Comparison of ENCODE assay signal across 38 cellular contexts in the genomic region with DNA sequence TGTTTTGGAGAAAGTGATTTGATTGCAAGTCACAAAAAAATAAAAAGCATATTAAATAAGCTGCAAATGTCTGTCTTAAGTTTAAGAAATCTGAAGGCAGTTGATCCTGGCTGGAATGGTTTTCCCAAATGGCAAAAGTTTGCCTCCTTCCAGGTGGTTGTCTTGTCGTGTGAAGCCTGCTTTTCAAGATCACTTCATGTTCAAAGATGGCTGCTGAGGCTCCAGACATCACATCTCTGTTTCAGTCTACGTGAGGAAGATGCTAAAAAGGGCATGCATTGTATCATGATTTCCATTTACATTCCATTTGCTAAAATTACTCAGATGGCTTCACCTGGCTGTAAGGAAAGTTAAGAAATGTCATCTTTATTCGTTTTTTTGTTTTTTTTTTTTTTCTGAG. TPM values are rescaled to one million over a fixed set of nuclear protein-coding genes. Genes with fewer than 3 reads are reported as not detected.
"Had no signal": no experiment of that assay in that cellular context is flagged by ENCODE, and none has a peak within 500 bp of the region (broad histone marks: within the 10 kb centered on the region; RNA-seq: fewer than 3 reads in every experiment).

No MANE protein-coding gene starts in this region.

- H3K9me3 Mint-ChIP-seq: activated CD4-positive, alpha-beta memory T cell treated with anti-CD3 and anti-CD28 coated beads, Interleukin-2, amount 10 ng/mL, durations not matched to agents 7 days and 5 days; activated CD4-positive, alpha-beta T cell treated with anti-CD3 and anti-CD28 coated beads, Interleukin-2, amount 10 ng/mL, durations not matched to agents 7 days and 5 days; activated naive CD4-positive, alpha-beta T cell treated with anti-CD3 and anti-CD28 coated beads, Interleukin-2, amount 10 ng/mL, durations not matched to agents 7 days and 5 days; activated naive CD4-positive, alpha-beta T cell treated with anti-CD3 and anti-CD28 coated beads, Interleukin-2, amount 50 U/mL, for 24 hours; activated naive CD8-positive, alpha-beta T cell treated with anti-CD3 and anti-CD28 coated beads, Interleukin-2, amount 10 ng/mL, durations not matched to agents 7 days and 5 days; activated naive CD8-positive, alpha-beta T cell treated with anti-CD3 and anti-CD28 coated beads, Interleukin-2, amount 50 U/mL, for 24 hours; activated T-cell treated with anti-CD3 and anti-CD28 coated beads, Interleukin-2, amount 50 U/mL, for 24 hours; activated T-helper 2 cell treated with anti-CD3 and anti-CD28 coated beads, Interferon-gamma antibody, Interleukin-2, Interleukin-4, amounts not matched to agents 10 μg/mL and 5 μg/mL and 100 μg/mL, durations not matched to agents 14 hours and 24 hours and 36 hours; brain; central memory CD8-positive, alpha-beta T cell; T-helper 1 cell treated with Interleukin-12 subunit alpha and Interleukin-12 subunit beta and Interleukin-4 antibody, amounts not matched to agents 30 μg/mL and 1 μg/mL, for 36 hours; T-helper 2 cell treated with Interferon-gamma antibody and Interleukin-4, amounts not matched to agents 5 μg/mL and 100 μg/mL, for 36 hours had no signal

- H3K27ac ChIP-seq: ascending aorta, cardiac muscle cell, VCaP had no signal

- H3K27me3 Mint-ChIP-seq: activated CD4-positive, alpha-beta memory T cell treated with anti-CD3 and anti-CD28 coated beads, Interleukin-2, amount 10 ng/mL, durations not matched to agents 7 days and 5 days; activated CD4-positive, alpha-beta T cell treated with anti-CD3 and anti-CD28 coated beads, Interleukin-2, amount 10 ng/mL, durations not matched to agents 7 days and 5 days; activated naive CD4-positive, alpha-beta T cell treated with anti-CD3 and anti-CD28 coated beads, Interleukin-2, amount 10 ng/mL, durations not matched to agents 7 days and 5 days; activated naive CD8-positive, alpha-beta T cell treated with anti-CD3 and anti-CD28 coated beads, Interleukin-2, amount 10 ng/mL, durations not matched to agents 7 days and 5 days; brain had no signal

- H3K4me3 Mint-ChIP-seq: activated CD4-positive, alpha-beta memory T cell treated with anti-CD3 and anti-CD28 coated beads, Interleukin-2, amount 10 ng/mL, durations not matched to agents 7 days and 5 days; activated CD4-positive, alpha-beta T cell treated with anti-CD3 and anti-CD28 coated beads for 36 hours; activated CD4-positive, alpha-beta T cell treated with anti-CD3 and anti-CD28 coated beads, Interleukin-2, amount 10 ng/mL, durations not matched to agents 7 days and 5 days; activated CD8-positive, alpha-beta memory T cell treated with anti-CD3 and anti-CD28 coated beads, Interleukin-2, amount 10 ng/mL, durations not matched to agents 7 days and 5 days; activated CD8-positive, alpha-beta T cell treated with anti-CD3 and anti-CD28 coated beads, Interleukin-2, amount 10 ng/mL, durations not matched to agents 7 days and 5 days; activated naive CD4-positive, alpha-beta T cell treated with anti-CD3 and anti-CD28 coated beads, Interleukin-2, amount 10 ng/mL, durations not matched to agents 7 days and 5 days; activated naive CD4-positive, alpha-beta T cell treated with anti-CD3 and anti-CD28 coated beads, Interleukin-2, amount 50 U/mL, for 24 hours; activated naive CD8-positive, alpha-beta T cell; activated naive CD8-positive, alpha-beta T cell treated with anti-CD3 and anti-CD28 coated beads, Interleukin-2, amount 10 ng/mL, durations not matched to agents 7 days and 5 days; activated naive CD8-positive, alpha-beta T cell treated with anti-CD3 and anti-CD28 coated beads, Interleukin-2, amount 50 U/mL, for 24 hours; activated T-cell treated with anti-CD3 and anti-CD28 coated beads, Interleukin-2, amount 50 U/mL, for 24 hours; brain; central memory CD8-positive, alpha-beta T cell; T-helper 1 cell treated with Interleukin-12 subunit alpha and Interleukin-12 subunit beta and Interleukin-4 antibody, amounts not matched to agents 30 μg/mL and 1 μg/mL, for 36 hours; T-helper 2 cell treated with Interferon-gamma antibody and Interleukin-4, amounts not matched to agents 5 μg/mL and 100 μg/mL, for 36 hours had no signal

- H3K4me3 ChIP-seq: ascending aorta, cardiac muscle cell had no signal

- H3K4me1 Mint-ChIP-seq: activated CD4-positive, alpha-beta memory T cell treated with anti-CD3 and anti-CD28 coated beads, Interleukin-2, amount 10 ng/mL, durations not matched to agents 7 days and 5 days; activated CD4-positive, alpha-beta T cell treated with anti-CD3 and anti-CD28 coated beads for 36 hours; activated CD4-positive, alpha-beta T cell treated with anti-CD3 and anti-CD28 coated beads, Interleukin-2, amount 10 ng/mL, durations not matched to agents 7 days and 5 days; activated CD8-positive, alpha-beta memory T cell treated with anti-CD3 and anti-CD28 coated beads, Interleukin-2, amount 10 ng/mL, durations not matched to agents 7 days and 5 days; activated naive CD4-positive, alpha-beta T cell treated with anti-CD3 and anti-CD28 coated beads, Interleukin-2, amount 10 ng/mL, durations not matched to agents 7 days and 5 days; activated naive CD4-positive, alpha-beta T cell treated with anti-CD3 and anti-CD28 coated beads, Interleukin-2, amount 50 U/mL, for 24 hours; activated naive CD8-positive, alpha-beta T cell treated with anti-CD3 and anti-CD28 coated beads, Interleukin-2, amount 10 ng/mL, durations not matched to agents 7 days and 5 days; activated naive CD8-positive, alpha-beta T cell treated with anti-CD3 and anti-CD28 coated beads, Interleukin-2, amount 50 U/mL, for 24 hours; brain; central memory CD8-positive, alpha-beta T cell had no signal

- H3K27me3 ChIP-seq: ascending aorta, cardiac muscle cell had no signal

- FAIRE-seq: bronchial epithelial cell, TTC549 had no signal

- H3K4me1 ChIP-seq: ascending aorta had no signal

- H3K9me3 ChIP-seq: ascending aorta had no signal

- ATAC-seq: activated CD4-positive, alpha-beta T cell treated with anti-CD3 and anti-CD28 coated beads for 36 hours; activated CD4-positive, CD25-positive, alpha-beta regulatory T cell treated with anti-CD3 and anti-CD28 coated beads, Interleukin-2, amount 50 U/mL, for 24 hours; activated CD8-positive, alpha-beta memory T cell treated with anti-CD3 and anti-CD28 coated beads, Interleukin-2, amount 10 ng/mL, durations not matched to agents 7 days and 5 days; activated CD8-positive, alpha-beta T cell treated with anti-CD3 and anti-CD28 coated beads, Interleukin-2, amount 10 ng/mL, durations not matched to agents 7 days and 5 days; activated naive CD8-positive, alpha-beta T cell treated with anti-CD3 and anti-CD28 coated beads, Interleukin-2, amount 50 U/mL, for 24 hours had no signal

- DNase-seq: activated CD4-positive, alpha-beta memory T cell treated with anti-CD3 and anti-CD28 coated beads, Interleukin-2, amount 10 ng/mL, durations not matched to agents 7 days and 5 days; activated CD4-positive, alpha-beta T cell treated with anti-CD3 and anti-CD28 coated beads for 1 hour; activated CD4-positive, alpha-beta T cell treated with anti-CD3 and anti-CD28 coated beads for 36 hours; activated CD4-positive, alpha-beta T cell treated with anti-CD3 and anti-CD28 coated beads for 48 hours; activated CD4-positive, alpha-beta T cell treated with anti-CD3 and anti-CD28 coated beads, Interleukin-2, amount 10 ng/mL, durations not matched to agents 7 days and 5 days; activated CD4-positive, alpha-beta T cell treated with anti-CD3 and anti-CD28 coated beads, Interleukin-2, amount 50 U/mL, for 48 hours; activated CD4-positive, CD25-positive, alpha-beta regulatory T cell; activated CD8-positive, alpha-beta memory T cell treated with anti-CD3 and anti-CD28 coated beads for 24 hours; activated CD8-positive, alpha-beta memory T cell treated with anti-CD3 and anti-CD28 coated beads, Interleukin-2, amount 10 ng/mL, durations not matched to agents 7 days and 5 days; activated CD8-positive, alpha-beta memory T cell treated with anti-CD3 and anti-CD28 coated beads, Interleukin-2, amount 50 U/mL, for 48 hours; activated CD8-positive, alpha-beta T cell treated with anti-CD3 and anti-CD28 coated beads, Interleukin-2, amount 10 ng/mL, durations not matched to agents 7 days and 5 days; activated effector memory CD4-positive, alpha-beta T cell treated with Interleukin-2 at 50 U/mL for 16 hours; activated gamma-delta T cell; activated naive CD4-positive, alpha-beta T cell treated with anti-CD3 and anti-CD28 coated beads, Interleukin-2, amount 10 ng/mL, durations not matched to agents 7 days and 5 days; activated naive CD4-positive, alpha-beta T cell treated with Interleukin-2 at 50 U/mL for 16 hours; activated naive CD8-positive, alpha-beta T cell treated with anti-CD3 and anti-CD28 coated beads, Interleukin-2, amount 10 ng/mL, durations not matched to agents 7 days and 5 days; activated naive CD8-positive, alpha-beta T cell treated with anti-CD3 and anti-CD28 coated beads, Interleukin-2, amount 50 U/mL, for 24 hours; activated T-cell treated with anti-CD3 and anti-CD28 coated beads, Interleukin-2, amount 50 U/mL, for 24 hours; activated T-cell treated with anti-CD3 and anti-CD28 coated beads, Interleukin-2, amount 50 U/mL, for 48 hours; amygdala; anterior cingulate cortex; caudate nucleus; T-helper 1 cell; T-helper 2 cell; T-helper 9 cell had no signal

- H3K27ac Mint-ChIP-seq: activated CD4-positive, alpha-beta memory T cell treated with anti-CD3 and anti-CD28 coated beads, Interleukin-2, amount 10 ng/mL, durations not matched to agents 7 days and 5 days; activated CD4-positive, alpha-beta T cell treated with anti-CD3 and anti-CD28 coated beads for 36 hours; activated CD4-positive, alpha-beta T cell treated with anti-CD3 and anti-CD28 coated beads, Interleukin-2, amount 10 ng/mL, durations not matched to agents 7 days and 5 days; activated CD8-positive, alpha-beta memory T cell treated with anti-CD3 and anti-CD28 coated beads, Interleukin-2, amount 10 ng/mL, durations not matched to agents 7 days and 5 days; activated CD8-positive, alpha-beta T cell treated with anti-CD3 and anti-CD28 coated beads, Interleukin-2, amount 10 ng/mL, durations not matched to agents 7 days and 5 days; activated naive CD4-positive, alpha-beta T cell treated with anti-CD3 and anti-CD28 coated beads, Interleukin-2, amount 10 ng/mL, durations not matched to agents 7 days and 5 days; activated naive CD4-positive, alpha-beta T cell treated with anti-CD3 and anti-CD28 coated beads, Interleukin-2, amount 50 U/mL, for 24 hours; activated naive CD8-positive, alpha-beta T cell; activated naive CD8-positive, alpha-beta T cell treated with anti-CD3 and anti-CD28 coated beads, Interleukin-2, amount 10 ng/mL, durations not matched to agents 7 days and 5 days; activated naive CD8-positive, alpha-beta T cell treated with anti-CD3 and anti-CD28 coated beads, Interleukin-2, amount 50 U/mL, for 24 hours; activated T-cell treated with anti-CD3 and anti-CD28 coated beads, Interleukin-2, amount 50 U/mL, for 24 hours; activated T-helper 2 cell treated with anti-CD3 and anti-CD28 coated beads, Interferon-gamma antibody, Interleukin-2, Interleukin-4, amounts not matched to agents 10 μg/mL and 5 μg/mL and 100 μg/mL, durations not matched to agents 14 hours and 24 hours and 36 hours; brain; T-helper 1 cell treated with Interleukin-12 subunit alpha and Interleukin-12 subunit beta and Interleukin-4 antibody, amounts not matched to agents 30 μg/mL and 1 μg/mL, for 36 hours; T-helper 2 cell treated with Interferon-gamma antibody and Interleukin-4, amounts not matched to agents 5 μg/mL and 100 μg/mL, for 36 hours had no signal

- H3K36me3 ChIP-seq: ascending aorta, cardiac muscle cell had no signal

- H3K36me3 Mint-ChIP-seq: activated CD8-positive, alpha-beta memory T cell treated with anti-CD3 and anti-CD28 coated beads, Interleukin-2, amount 10 ng/mL, durations not matched to agents 7 days and 5 days; activated naive CD4-positive, alpha-beta T cell treated with anti-CD3 and anti-CD28 coated beads, Interleukin-2, amount 10 ng/mL, durations not matched to agents 7 days and 5 days; activated naive CD4-positive, alpha-beta T cell treated with anti-CD3 and anti-CD28 coated beads, Interleukin-2, amount 50 U/mL, for 24 hours; activated naive CD8-positive, alpha-beta T cell; activated naive CD8-positive, alpha-beta T cell treated with anti-CD3 and anti-CD28 coated beads, Interleukin-2, amount 10 ng/mL, durations not matched to agents 7 days and 5 days; brain had no signal

RNA-seq across cellular contexts. Expression of a gene that starts 31.6 kb away (rescaled TPM):
- total RNA-seq: activated CD4-positive, alpha-beta memory T cell treated with anti-CD3 and anti-CD28 coated beads, Interleukin-2, amount 10 ng/mL, durations not matched to agents 7 days and 5 days; activated CD4-positive, alpha-beta T cell treated with anti-CD3 and anti-CD28 coated beads for 36 hours; activated CD4-positive, alpha-beta T cell treated with anti-CD3 and anti-CD28 coated beads, Interleukin-2, amount 10 ng/mL, durations not matched to agents 7 days and 5 days; activated CD8-positive, alpha-beta memory T cell treated with anti-CD3 and anti-CD28 coated beads, Interleukin-2, amount 10 ng/mL, durations not matched to agents 7 days and 5 days; activated CD8-positive, alpha-beta T cell treated with anti-CD3 and anti-CD28 coated beads, Interleukin-2, amount 10 ng/mL, durations not matched to agents 7 days and 5 days; activated naive CD8-positive, alpha-beta T cell treated with anti-CD3 and anti-CD28 coated beads, Interleukin-2, amount 10 ng/mL, durations not matched to agents 7 days and 5 days; activated T-helper 2 cell treated with anti-CD3 and anti-CD28 coated beads, Interferon-gamma antibody, Interleukin-2, Interleukin-4, amounts not matched to agents 10 μg/mL and 5 μg/mL and 100 μg/mL, durations not matched to agents 14 hours and 24 hours and 36 hours; ascending aorta had no signal
